ENCODE assay signal across 14 cellular contexts in genomic region chr19:21559444-21559843, GRCh38. TPM values are rescaled to one million over a fixed set of nuclear protein-coding genes. Genes with fewer than 3 reads are reported as not detected.
A peak's percentile ranks its signal among the peaks of the same experiment; 100 is the strongest.
DNase-seq lines count a peak whose midpoint lies in the region; ATAC-seq and TF ChIP-seq lines count a peak whose summit lies in the region.
"Had no signal": no experiment of that assay in that cellular context is flagged by ENCODE, and none has a peak within 500 bp of the region (broad histone marks: within the 10 kb centered on the region; RNA-seq: fewer than 3 reads in every experiment).

No MANE protein-coding gene starts in this region.

- peak overlapping the region; percentile 85 for H3K23ac ChIP-seq in trophoblast cell (ENCODE audit: low read length)

- no peak overlapping the region for H4K8ac ChIP-seq in trophoblast cell (ENCODE audit: low read depth, low read length)

- H3K27me3 Mint-ChIP-seq in CD8-positive, alpha-beta T cell (ENCODE audit: low read depth): no peaks in the 10 kb centered on the region
- H3K27me3 Mint-ChIP-seq: CD4-positive, alpha-beta T cell had no signal

- H3K79me2 ChIP-seq in trophoblast cell (ENCODE audit: control insufficient read depth, insufficient read depth, low read length, poor library complexity): no peaks in the 10 kb centered on the region

- DNase-seq in left colon: peak in 1 of 2 donors; percentile 15
- DNase-seq in trophoblast cell: no peak
- DNase-seq in DMS153 (lab: John Stamatoyannopoulos, UW): no peak
- DNase-seq in middle frontal gyrus (ENCODE audit: extremely low spot score, low spot score): no peak
- no peak for DNase-seq in CD8-positive, alpha-beta T cell
- DNase-seq: Calu3; CD4-positive, alpha-beta T cell; COR-L47; DND-41; GOT3; HFFc6 had no signal

- no peak overlapping the region for H3K14ac ChIP-seq in trophoblast cell (ENCODE audit: low read length)

- no peak overlapping the region for H2BK5ac ChIP-seq in trophoblast cell (ENCODE audit: low read depth, low read length, poor library complexity)

- no peak overlapping the region for H3K18ac ChIP-seq in trophoblast cell (ENCODE audit: low read length)

- H3K36me3 ChIP-seq in BLaER1 treated with 17β-estradiol and CSF1 and Interleukin-3, amounts not matched to agents 10 nM and 100 nM: peaks cover 96 to 100% (median 100%) of the 10 kb centered on the region in 11 experiments
- H3K36me3 ChIP-seq in trophoblast cell (ENCODE audit: control insufficient read depth in 1 of 2, insufficient read depth in 2 of 2, low read length in 2 of 2): no peaks in the 10 kb centered on the region
- H3K36me3 ChIP-seq in CD8-positive, alpha-beta T cell (ENCODE audit: insufficient read depth, low read length): no peaks in the 10 kb centered on the region
- H3K36me3 ChIP-seq: HAP-1 had no signal

- H3K4ac ChIP-seq in trophoblast cell (ENCODE audit: low read depth, low read length): no peak overlapping the region

- no peaks in the 10 kb centered on the region for H3K4me1 ChIP-seq in BLaER1 treated with 17β-estradiol and CSF1 and Interleukin-3, amounts not matched to agents 10 nM and 100 nM
- H3K4me1 ChIP-seq in trophoblast cell (ENCODE audit: control insufficient read depth in 1 of 2, insufficient read depth in 2 of 2, low read length in 2 of 2): no peaks in the 10 kb centered on the region
- H3K4me1 ChIP-seq in CD8-positive, alpha-beta T cell (ENCODE audit: insufficient read depth, low read length): no peaks in the 10 kb centered on the region
- H3K4me1 ChIP-seq: HAP-1 had no signal

- POLR2A ChIA-PET in CD8-positive, alpha-beta T cell (lab: Charles Lee): interaction anchor here (1.1 kb wide), 1 partner anchor 54 kb away, joined by 3 read pairs; the partner anchor contains the start of gene ZNF429

- TF ChIP-seq CTCF in CD8-positive, alpha-beta T cell (IDR thresholded peaks at IDR 0.05): no peak

- peak overlapping the region in 7 of 10 experiments; percentile 19 to 38 (median 26); a peak in 6 of 20 replicates for H3K4me3 ChIP-seq in BLaER1 treated with 17β-estradiol and CSF1 and Interleukin-3, amounts not matched to agents 10 nM and 100 nM
- H3K4me3 ChIP-seq in trophoblast cell (ENCODE audit: low read depth, low read length): no peak overlapping the region
- no peak overlapping the region for H3K4me3 ChIP-seq in CD8-positive, alpha-beta T cell (ENCODE audit: low read depth, low read length)
- H3K4me3 ChIP-seq: HAP-1 had no signal

- H3K9ac ChIP-seq in BLaER1 treated with 17β-estradiol and CSF1 and Interleukin-3, amounts not matched to agents 10 nM and 100 nM: no peak overlapping the region
- no peak overlapping the region for H3K9ac ChIP-seq in trophoblast cell (ENCODE audit: low read length)

- H2AK5ac ChIP-seq in trophoblast cell (ENCODE audit: low read length): no peak overlapping the region

- peaks cover 99 to 100% (median 100%) of the 10 kb centered on the region in 11 experiments for H3K9me3 ChIP-seq in BLaER1 treated with 17β-estradiol and CSF1 and Interleukin-3, amounts not matched to agents 10 nM and 100 nM (replicated peaks in 1 of 11)
- peaks cover 3% of the 10 kb centered on the region for H3K9me3 ChIP-seq in trophoblast cell (ENCODE audit: insufficient read depth, low read depth, low read length)
- H3K9me3 ChIP-seq in CD8-positive, alpha-beta T cell (ENCODE audit: low read length): peaks cover 15% of the 10 kb centered on the region
- H3K9me3 ChIP-seq: HAP-1 had no signal

- H3K4me1 Mint-ChIP-seq in CD8-positive, alpha-beta T cell (ENCODE audit: low read depth): peaks cover 9% of the 10 kb centered on the region
- H3K4me1 Mint-ChIP-seq: CD14-positive monocyte had no signal

- H3K36me3 Mint-ChIP-seq in CD8-positive, alpha-beta T cell: peaks cover 74% of the 10 kb centered on the region

- ATAC-seq in left colon: peak; percentile 95
- no peak for ATAC-seq in CD8-positive, alpha-beta T cell

- no peaks in the 10 kb centered on the region for H3K79me1 ChIP-seq in trophoblast cell (ENCODE audit: low read length)

- no peak overlapping the region for H2BK12ac ChIP-seq in trophoblast cell (ENCODE audit: low read length)

- H3K9me3 Mint-ChIP-seq in CD8-positive, alpha-beta T cell: peaks cover 7% of the 10 kb centered on the region

- no peak overlapping the region for H3K4me3 Mint-ChIP-seq in CD8-positive, alpha-beta T cell
- H3K4me3 Mint-ChIP-seq: CD14-positive monocyte; CD4-positive, alpha-beta T cell; HFFc6 had no signal

- H3K27ac ChIP-seq in BLaER1 treated with 17β-estradiol and CSF1 and Interleukin-3, amounts not matched to agents 10 nM and 100 nM: no peak overlapping the region
- H3K27ac ChIP-seq in trophoblast cell (ENCODE audit: low read depth, low read length): no peak overlapping the region
- no peak overlapping the region for H3K27ac ChIP-seq in CD8-positive, alpha-beta T cell (ENCODE audit: low read depth, low read length)

- intact Hi-C loops in left colon (cut with DNase I, micrococcal nuclease): no loop called here
- intact Hi-C loops in CD8-positive, alpha-beta T cell (cut with DNase I, micrococcal nuclease): no loop called here

- no peaks in the 10 kb centered on the region for H4K20me1 ChIP-seq in BLaER1 treated with 17β-estradiol and CSF1 and Interleukin-3, amounts not matched to agents 10 nM and 100 nM

- H2AFZ ChIP-seq in trophoblast cell (ENCODE audit: insufficient read depth, low read length, poor library complexity): no peak overlapping the region

- H3K4me2 ChIP-seq in BLaER1 treated with 17β-estradiol and CSF1 and Interleukin-3, amounts not matched to agents 10 nM and 100 nM: no peak overlapping the region
- no peak overlapping the region for H3K4me2 ChIP-seq in trophoblast cell (ENCODE audit: low read length)

- CTCF ChIA-PET in CD8-positive, alpha-beta T cell (lab: Charles Lee): no interaction called here

- no peak overlapping the region for H4K12ac ChIP-seq in trophoblast cell (ENCODE audit: low read depth, low read length)

- no peak overlapping the region for H3K27ac Mint-ChIP-seq in CD8-positive, alpha-beta T cell
- H3K27ac Mint-ChIP-seq: CD14-positive monocyte; CD4-positive, alpha-beta T cell; HFFc6 had no signal

- no CpG with 5 or more reads among the region's 2 CpGs for WGBS in trophoblast cell (ENCODE audit: extremely low coverage, insufficient coverage, insufficient read length)

- H3K27me3 ChIP-seq in BLaER1 treated with 17β-estradiol and CSF1 and Interleukin-3, amounts not matched to agents 10 nM and 100 nM: no peaks in the 10 kb centered on the region
- no peaks in the 10 kb centered on the region for H3K27me3 ChIP-seq in trophoblast cell (ENCODE audit: insufficient read depth, low read length)
- H3K27me3 ChIP-seq in CD8-positive, alpha-beta T cell (ENCODE audit: insufficient read depth, low read length): no peaks in the 10 kb centered on the region

- H4K91ac ChIP-seq in trophoblast cell (ENCODE audit: low read depth, low read length): no peak overlapping the region

- no peak overlapping the region for H2BK120ac ChIP-seq in trophoblast cell (ENCODE audit: insufficient read depth, low read length, poor library complexity)

RNA-seq across cellular contexts. Expression of gene ZNF429, which starts 54.0 kb away (rescaled TPM):
- total RNA-seq in left colon: 10 to 100 TPM in 1 of 2 donors, 1 to 10 TPM in 1; 9.0 to 11.4 TPM
- polyA plus RNA-seq in trophoblast cell (2013): 10.0 and 10.9 TPM in 2 replicates
- 10 to 100 TPM in 1 of 2 experiments, 1 to 10 TPM in 1; 9.6 to 11.2 TPM for total RNA-seq in CD8-positive, alpha-beta T cell

Comparison
In these comparisons a context has a peak if more than half of its experiments do, and no peak if none do; other contexts are left out.
1. H3K4me3 ChIP-seq: peak in BLaER1 treated with 17β-estradiol and CSF1 and Interleukin-3, amounts not matched to agents 10 nM and 100 nM (7 of 10); none in trophoblast cell (single experiment) and CD8-positive, alpha-beta T cell (single experiment).